9 cellular contexts compared by ENCODE assay signal in genomic region chr1:167052389-167052788, GRCh38. TPM values are rescaled to one million over a fixed set of nuclear protein-coding genes. Genes with fewer than 3 reads are reported as not detected.
DNase-seq lines count a peak whose midpoint lies in the region; ATAC-seq and TF ChIP-seq lines count a peak whose summit lies in the region.
"Had no signal": no experiment of that assay in that cellular context is flagged by ENCODE, and none has a peak within 500 bp of the region (broad histone marks: within the 10 kb centered on the region; RNA-seq: fewer than 3 reads in every experiment).

No MANE protein-coding gene starts in this region.

- intact Hi-C loops in colonic mucosa (cut with DNase I) (no loop called here), aorta (cut with DNase I) (loop anchor here in 1 of 2 donors (10.0 kb wide), 1 partner anchor 78 kb away; the partner anchor contains the start of gene ILDR2), ascending aorta (cut with DNase I) (no loop called here)

- H3K36me3 Mint-ChIP-seq in nephron progenitor cell (ENCODE audit: low read depth): no peaks in the 10 kb centered on the region

- H3K4me3 Mint-ChIP-seq in nephron progenitor cell: no peak overlapping the region

- no peaks in the 10 kb centered on the region for H3K9me3 Mint-ChIP-seq in nephron progenitor cell

- peak; percentile 43 for TF ChIP-seq CTCF in GM06990 (IDR thresholded peaks at IDR 0.05; ENCODE audit: insufficient read depth, low read length, poor library complexity, severe bottlenecking)
- peak; percentile 34 for TF ChIP-seq CTCF in LNCaP clone FGC (IDR thresholded peaks at IDR 0.05; ENCODE audit: control insufficient read depth, extremely low read depth, insufficient read depth)
- TF ChIP-seq CTCF in colonic mucosa (IDR thresholded peaks at IDR 0.05): peak; percentile 12
- TF ChIP-seq CTCF in nephron progenitor cell (IDR thresholded peaks at IDR 0.05): peak; percentile 62
- TF ChIP-seq CTCF in ascending aorta (IDR thresholded peaks at IDR 0.05): peak in 1 of 3 experiments; percentile 14

- ATAC-seq in aorta (ENCODE audit: low FRiP score) (no peak), HG03095 (IDR thresholded peaks at IDR 0.05; ENCODE audit: unreplicated experiment) (no peak)

- H3K27me3 Mint-ChIP-seq in nephron progenitor cell (ENCODE audit: low read depth, poor library complexity): peaks cover 4% of the 10 kb centered on the region

- H3K36me3 ChIP-seq in GM06990 (ENCODE audit: control insufficient read depth, insufficient read depth, low read length) (no peaks in the 10 kb centered on the region), colonic mucosa (peaks cover 15% of the 10 kb centered on the region), aorta (ENCODE audit: control insufficient read depth in 1 of 2, insufficient read depth in 2 of 2, low read length in 1 of 2) (no peaks in the 10 kb centered on the region), ascending aorta (no peaks in the 10 kb centered on the region)

- H3K4me3 ChIP-seq in GM06990 (replicated peaks; ENCODE audit: low read depth, low read length): no peak overlapping the region
- H3K4me3 ChIP-seq in LNCaP clone FGC (ENCODE audit: low read depth, low read length): no peak overlapping the region
- no peak overlapping the region for H3K4me3 ChIP-seq in colonic mucosa
- no peak overlapping the region for H3K4me3 ChIP-seq in aorta (ENCODE audit: low read length in 2 of 2)
- H3K4me3 ChIP-seq in ascending aorta: no peak overlapping the region

- H3K4me1 ChIP-seq in colonic mucosa (no peaks in the 10 kb centered on the region), aorta (ENCODE audit: control insufficient read depth in 1 of 2, insufficient read depth in 2 of 2, low read length in 2 of 2) (no peaks in the 10 kb centered on the region), ascending aorta (no peaks in the 10 kb centered on the region)

- no peak overlapping the region for H3K9ac ChIP-seq in colonic mucosa (ENCODE audit: low read depth in 2 of 2, low read length in 2 of 2)

- H3K27ac ChIP-seq in colonic mucosa (no peak overlapping the region), aorta (ENCODE audit: low read depth in 1 of 2, low read length in 2 of 2) (no peak overlapping the region), ascending aorta (no peak overlapping the region)

- H3K27ac Mint-ChIP-seq in nephron progenitor cell: no peak overlapping the region

- DNase-seq in GM06990 (ENCODE audit: extremely low read depth, insufficient read length) (no peak), LNCaP clone FGC (ENCODE audit: low read depth) (no peak), colonic mucosa (no peak), nephron progenitor cell (peak; percentile 26), aorta (no peak), ascending aorta (ENCODE audit: low spot score in 2 of 2) (no peak), T1000 (lab: John Stamatoyannopoulos, UW) (no peak)

- H3K9me3 ChIP-seq in colonic mucosa: no peaks in the 10 kb centered on the region
- no peaks in the 10 kb centered on the region for H3K9me3 ChIP-seq in aorta (ENCODE audit: control insufficient read depth, low read length)
- H3K9me3 ChIP-seq in ascending aorta: no peaks in the 10 kb centered on the region

- H3K27me3 ChIP-seq in GM06990 (replicated peaks; ENCODE audit: control insufficient read depth, insufficient read depth, low read length): no peaks in the 10 kb centered on the region; the same call in 1 of the 2 replicates
- H3K27me3 ChIP-seq in colonic mucosa: no peaks in the 10 kb centered on the region
- H3K27me3 ChIP-seq in aorta (ENCODE audit: control insufficient read depth in 1 of 2, insufficient read depth in 2 of 2, low read length in 1 of 2): no peaks in the 10 kb centered on the region
- no peaks in the 10 kb centered on the region for H3K27me3 ChIP-seq in ascending aorta

- WGBS in aorta, 2 donors: 77 to 80% methylated on average over 8 of the region's 8 CpGs

- H3K4me1 Mint-ChIP-seq in nephron progenitor cell: peaks cover 17% of the 10 kb centered on the region

RNA-seq across cellular contexts. Expression of gene GPA33, which starts 37.8 kb away (rescaled TPM):
- total RNA-seq in colonic mucosa (100 to 1,000 TPM; 438 to 531 TPM), aorta (not detected), ascending aorta (not detected)
- polyA plus RNA-seq in aorta: 1 to 10 TPM in 1 of 2 donors, under 1 TPM in 1; 0.20 to 8.9 TPM
- total RNA-seq: myocyte had no signal

RNA-seq across cellular contexts. Expression of gene STYXL2, which starts 41.5 kb away (rescaled TPM):
- total RNA-seq in colonic mucosa: under 1 TPM in 1 of 2 donors, not detected in 1; 0.10 TPM
- 1 to 10 TPM; 7.1 to 7.6 TPM for total RNA-seq in aorta
- 1 to 10 TPM; 2.0 to 2.8 TPM for polyA plus RNA-seq in aorta
- 0.96 TPM for total RNA-seq in ascending aorta

Comparison
In these comparisons a context has a peak if more than half of its experiments do, and no peak if none do; other contexts are left out.
1. RNA of gene GPA33, which starts 37.8 kb away (total RNA-seq): 438 to 531 TPM in colonic mucosa; not detected in aorta and not detected in ascending aorta (single experiment); every median in the first group is over 100 times any median in the second.